28 cellular contexts compared by ENCODE assay signal in the genomic region with DNA sequence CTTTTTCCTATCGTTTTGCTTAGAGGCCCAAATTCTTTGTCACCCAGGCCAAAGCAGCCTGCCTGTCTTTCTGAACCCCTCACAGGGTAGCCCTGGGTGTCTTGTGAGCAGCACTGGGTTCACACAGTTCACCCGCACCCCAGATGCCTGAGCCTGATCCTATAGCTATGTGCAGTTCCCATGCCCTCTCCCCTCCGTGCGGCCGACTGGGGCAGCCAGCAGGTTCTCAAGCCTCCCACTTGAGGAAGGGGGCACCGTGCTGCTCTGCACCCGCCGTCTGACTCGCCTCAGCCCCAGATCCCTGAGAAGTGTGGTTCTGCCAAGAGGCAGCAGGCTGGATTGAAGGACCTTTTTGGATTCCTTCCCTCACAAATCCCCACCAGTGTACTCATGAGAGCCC.
DNase-seq lines count a peak whose midpoint lies in the region; ATAC-seq, FAIRE-seq and TF ChIP-seq lines count a peak whose summit lies in the region.
"Had no signal": no experiment of that assay in that cellular context is flagged by ENCODE, and none has a peak within 500 bp of the region (broad histone marks: within the 10 kb centered on the region; RNA-seq: fewer than 3 reads in every experiment).

No MANE protein-coding gene starts in this region.

- no peak for TF ChIP-seq RAD21 in H1 (IDR thresholded peaks at IDR 0.05 in 1 of 2, conservative IDR thresholded peaks at IDR 0.05 in 1 of 2; ENCODE audit: low read depth in 2 of 2, low read length in 2 of 2)

- no peak overlapping the region for H2BK12ac ChIP-seq in H9 (ENCODE audit: insufficient read length, low read depth, low read length)
- H2BK12ac ChIP-seq in H1 (ENCODE audit: low read depth, low read length): no peak overlapping the region

- H3K4me1 ChIP-seq in H9 (ENCODE audit: insufficient read depth, low read length) (no peaks in the 10 kb centered on the region), H1 (replicated peaks in 1 of 4; ENCODE audit: control insufficient read depth in 3 of 4, insufficient read depth in 4 of 4, low read length in 3 of 4) (no peaks in the 10 kb centered on the region), spleen (peaks cover 7 to 15% (median 14%) of the 10 kb centered on the region in 6 donors)
- H3K4me1 ChIP-seq: prostate gland had no signal

- WGBS in H9 (ENCODE audit: extremely low coverage, insufficient read length, low lambda C conversion rate): no CpG with 5 or more reads among the region's 9 CpGs
- 76% methylated on average over 9 of the region's 9 CpGs; no CpG with 5 or more reads in 1 of the 2 experiments for WGBS in H1 (ENCODE audit: extremely low coverage in 1 of 2, insufficient coverage in 1 of 2, insufficient read length in 1 of 2, insufficient replicate concordance in 2 of 2, low coverage in 1 of 2, low lambda C conversion rate in 2 of 2, missing lambda C conversion rate in 1 of 2), 2 experiments
- 74 to 87% (median 80%) methylated on average over 9 of the region's 9 CpGs for WGBS in spleen, 5 donors

- no peak overlapping the region for H3K9ac ChIP-seq in H9 (ENCODE audit: extremely low read depth, insufficient read length, low read length)
- no peak overlapping the region for H3K9ac ChIP-seq in H1 (replicated peaks in 1 of 4; ENCODE audit: extremely low read depth in 1 of 4, low read depth in 3 of 4, low read length in 3 of 4)

- H3K36me3 ChIP-seq in H1 (ENCODE audit: control insufficient read depth in 2 of 4, insufficient read depth in 4 of 4, low read length in 3 of 4) (no peaks in the 10 kb centered on the region), spleen (no peaks in the 10 kb centered on the region)
- H3K36me3 ChIP-seq: prostate gland had no signal

- H4K20me1 ChIP-seq in H9 (ENCODE audit: control insufficient read depth, insufficient read depth, insufficient read length) (no peaks in the 10 kb centered on the region), H1 (replicated peaks in 1 of 2; ENCODE audit: control insufficient read depth in 1 of 2, insufficient read depth in 2 of 2, low read length in 2 of 2) (no peaks in the 10 kb centered on the region)

- H2BK120ac ChIP-seq in H9 (ENCODE audit: low read depth, low read length, poor library complexity, severe bottlenecking): no peak overlapping the region
- no peak overlapping the region for H2BK120ac ChIP-seq in H1 (replicated peaks; ENCODE audit: low read depth, low read length)

- H3K36me3 Mint-ChIP-seq in activated naive CD4-positive, alpha-beta T cell treated with anti-CD3 and anti-CD28 coated beads, Interleukin-2, amount 50 U/mL, for 24 hours: no peaks in the 10 kb centered on the region
- H3K36me3 Mint-ChIP-seq in activated naive CD4-positive, alpha-beta T cell treated with anti-CD3 and anti-CD28 coated beads, Interleukin-2, amount 10 ng/mL, durations not matched to agents 7 days and 5 days: peaks cover 3% of the 10 kb centered on the region
- peaks cover 5 to 15% (median 6%) of the 10 kb centered on the region in 3 experiments; a peak in 6 of 7 replicates for H3K36me3 Mint-ChIP-seq in H9 (ENCODE audit: insufficient read depth in 1 of 3, low read depth in 3 of 3)
- H3K36me3 Mint-ChIP-seq: activated naive CD4-positive, alpha-beta T cell treated with anti-CD3 and anti-CD28 coated beads, Interleukin-2, amount 50 U/mL, for 72 hours; CD14-positive monocyte; type B pancreatic cell had no signal

- H3K79me1 ChIP-seq in H9 (ENCODE audit: insufficient read depth, low read depth, low read length, poor library complexity, severe bottlenecking) (no peaks in the 10 kb centered on the region), H1 (ENCODE audit: low read depth, low read length) (no peaks in the 10 kb centered on the region)

- TF ChIP-seq POLR2A in H1 (IDR thresholded peaks at IDR 0.05; ENCODE audit: control extremely low read depth in 1 of 2, low read depth in 2 of 2, low read length in 2 of 2) (no peak), spleen (IDR thresholded peaks at IDR 0.05) (no peak)

- H2AFZ ChIP-seq in H9 (ENCODE audit: low read length) (no peak overlapping the region), H1 (ENCODE audit: low read length) (0 out of 2 replicates have a peak overlapping the region, but pooled peaks have one; percentile 30)

- H3K27ac ChIP-seq in H9 (ENCODE audit: insufficient read length, low read depth, low read length) (no peak overlapping the region), H1 (ENCODE audit: low read depth, low read length) (no peak overlapping the region), spleen (peak overlapping the region in 1 of 8 donors; percentile 33)
- H3K27ac ChIP-seq: epithelial cell of prostate, prostate gland had no signal

- H3K18ac ChIP-seq in H9 (ENCODE audit: insufficient read length, low read depth, low read length) (no peak overlapping the region), H1 (ENCODE audit: extremely low read depth, low read length) (no peak overlapping the region)

- H3K23ac ChIP-seq in H9 (ENCODE audit: insufficient read length, low read depth, low read length) (no peak overlapping the region), H1 (ENCODE audit: insufficient read length) (no peak overlapping the region)

- peaks cover 13% of the 10 kb centered on the region for H3K4me1 Mint-ChIP-seq in activated naive CD4-positive, alpha-beta T cell treated with anti-CD3 and anti-CD28 coated beads, Interleukin-2, amount 50 U/mL, for 24 hours
- peaks cover 7% of the 10 kb centered on the region for H3K4me1 Mint-ChIP-seq in activated naive CD4-positive, alpha-beta T cell treated with anti-CD3 and anti-CD28 coated beads, Interleukin-2, amount 10 ng/mL, durations not matched to agents 7 days and 5 days
- peaks cover 3% of the 10 kb centered on the region in 2 experiments; a peak in 3 of 4 replicates for H3K4me1 Mint-ChIP-seq in H9

- POLR2A ChIA-PET in H1 (lab: Charles Lee; ENCODE audit: partially characterized antibody): no interaction called here

- no peaks in the 10 kb centered on the region for H3K23me2 ChIP-seq in H9 (ENCODE audit: insufficient read length, low read depth, low read length, poor library complexity, severe bottlenecking)
- no peaks in the 10 kb centered on the region for H3K23me2 ChIP-seq in H1 (ENCODE audit: low read depth, low read length)

- no peak overlapping the region for H3K56ac ChIP-seq in H9 (ENCODE audit: insufficient read length, low read depth, low read length)
- no peak overlapping the region for H3K56ac ChIP-seq in H1 (replicated peaks; ENCODE audit: insufficient read length, low read depth, low read length)

- H3K27me3 ChIP-seq in H9 (ENCODE audit: insufficient read depth, low read length) (no peaks in the 10 kb centered on the region), H1 (replicated peaks in 1 of 4; ENCODE audit: control insufficient read depth in 3 of 4, extremely low read depth in 1 of 4, insufficient read depth in 3 of 4, low read length in 3 of 4) (no peaks in the 10 kb centered on the region), spleen (replicated peaks in 1 of 7) (peaks cover 0 to 20% (median 0%) of the 10 kb centered on the region in 7 donors)

- H3K4me3 ChIP-seq in H1 (ENCODE audit: extremely low read depth in 1 of 4, insufficient read depth in 2 of 4, low read depth in 3 of 4, low read length in 4 of 4): no peak overlapping the region
- no peak overlapping the region for H3K4me3 ChIP-seq in spleen
- H3K4me3 ChIP-seq: prostate gland had no signal

- intact Hi-C loops in spleen (cut with DNase I; ENCODE audit: low total_unique reads) (no loop called here), left ventricle myocardium superior (cut with micrococcal nuclease) (no loop called here)

- H3K4me3 Mint-ChIP-seq in activated naive CD4-positive, alpha-beta T cell treated with anti-CD3 and anti-CD28 coated beads, Interleukin-2, amount 50 U/mL, for 24 hours: peak overlapping the region; percentile 58
- H3K4me3 Mint-ChIP-seq in activated naive CD4-positive, alpha-beta T cell treated with anti-CD3 and anti-CD28 coated beads, Interleukin-2, amount 10 ng/mL, durations not matched to agents 7 days and 5 days: no peak overlapping the region
- no peak overlapping the region for H3K4me3 Mint-ChIP-seq in H9
- H3K4me3 Mint-ChIP-seq: CD14-positive monocyte, HFFc6, type B pancreatic cell had no signal

- H3K9me3 ChIP-seq in H9 (ENCODE audit: control insufficient read depth, low read depth, low read length) (peaks cover 13% of the 10 kb centered on the region), H1 (ENCODE audit: insufficient read depth in 2 of 2, low read depth in 1 of 2, low read length in 1 of 2) (peaks cover 16 to 17% of the 10 kb centered on the region in 2 experiments), spleen (peaks cover 0 to 13% (median 0%) of the 10 kb centered on the region in 8 donors)
- H3K9me3 ChIP-seq: prostate gland had no signal

- H2AK5ac ChIP-seq in H9 (ENCODE audit: insufficient read length, low read length) (no peak overlapping the region), H1 (ENCODE audit: low read depth, low read length) (peak overlapping the region; percentile 39; the same call in 1 of the 2 replicates)

- no peaks in the 10 kb centered on the region for H3K9me3 Mint-ChIP-seq in activated naive CD4-positive, alpha-beta T cell treated with anti-CD3 and anti-CD28 coated beads, Interleukin-2, amount 50 U/mL, for 24 hours
- H3K9me3 Mint-ChIP-seq in activated naive CD4-positive, alpha-beta T cell treated with anti-CD3 and anti-CD28 coated beads, Interleukin-2, amount 10 ng/mL, durations not matched to agents 7 days and 5 days: peaks cover 15% of the 10 kb centered on the region
- H3K9me3 Mint-ChIP-seq in H9: peaks cover 13 to 14% of the 10 kb centered on the region in 2 experiments
- H3K9me3 Mint-ChIP-seq: type B pancreatic cell had no signal

- H4K8ac ChIP-seq in H9 (replicated peaks; ENCODE audit: insufficient read length, low read depth, low read length): no peak overlapping the region
- peak overlapping the region; percentile 86; the same call in 1 of the 2 replicates for H4K8ac ChIP-seq in H1 (ENCODE audit: extremely low read depth, insufficient read depth, low read length)

- no peak for TF ChIP-seq EP300 in H1 (IDR thresholded peaks at IDR 0.05; ENCODE audit: borderline replicate concordance in 1 of 2, low read depth in 2 of 2, low read length in 2 of 2)

- H3K14ac ChIP-seq in H9 (ENCODE audit: insufficient read depth, low read length): no peak overlapping the region
- no peak overlapping the region for H3K14ac ChIP-seq in H1 (ENCODE audit: insufficient read length)

- H3K27ac Mint-ChIP-seq in activated naive CD4-positive, alpha-beta T cell treated with anti-CD3 and anti-CD28 coated beads, Interleukin-2, amount 50 U/mL, for 24 hours: no peak overlapping the region
- H3K27ac Mint-ChIP-seq in activated naive CD4-positive, alpha-beta T cell treated with anti-CD3 and anti-CD28 coated beads, Interleukin-2, amount 10 ng/mL, durations not matched to agents 7 days and 5 days: no peak overlapping the region
- peak overlapping the region in 2 of 3 experiments; percentile 10 to 78; a peak in 3 of 7 replicates for H3K27ac Mint-ChIP-seq in H9
- H3K27ac Mint-ChIP-seq: activated naive CD4-positive, alpha-beta T cell treated with anti-CD3 and anti-CD28 coated beads, Interleukin-2, amount 50 U/mL, for 72 hours; activated T-helper 2 cell treated with anti-CD3 and anti-CD28 coated beads, Interferon-gamma antibody, Interleukin-2, Interleukin-4, amounts not matched to agents 10 μg/mL and 5 μg/mL and 100 μg/mL, durations not matched to agents 14 hours and 24 hours and 36 hours; CD14-positive monocyte; HFFc6; type B pancreatic cell had no signal

- H3K27me3 Mint-ChIP-seq in activated naive CD4-positive, alpha-beta T cell treated with anti-CD3 and anti-CD28 coated beads, Interleukin-2, amount 50 U/mL, for 24 hours: peaks cover 4% of the 10 kb centered on the region
- peaks cover 21% of the 10 kb centered on the region for H3K27me3 Mint-ChIP-seq in activated naive CD4-positive, alpha-beta T cell treated with anti-CD3 and anti-CD28 coated beads, Interleukin-2, amount 10 ng/mL, durations not matched to agents 7 days and 5 days
- peaks cover 7% of the 10 kb centered on the region for H3K27me3 Mint-ChIP-seq in H9 (ENCODE audit: low read depth)

- no peak overlapping the region for H3T11ph ChIP-seq in H9 (ENCODE audit: low read length)

- H4K5ac ChIP-seq in H9 (ENCODE audit: insufficient read length, low read depth, low read length) (no peak overlapping the region), H1 (ENCODE audit: insufficient read length, low read depth, low read length) (no peak overlapping the region)

- no peak overlapping the region for H3K4me2 ChIP-seq in H9 (ENCODE audit: insufficient read depth, insufficient read length, low read length)
- no peak overlapping the region for H3K4me2 ChIP-seq in H1 (ENCODE audit: insufficient read depth in 1 of 2, low read depth in 2 of 2, low read length in 2 of 2)

- H2BK15ac ChIP-seq in H9 (ENCODE audit: low read depth, low read length) (no peak overlapping the region), H1 (ENCODE audit: low read length) (no peak overlapping the region)

- CTCF ChIA-PET in activated naive CD4-positive, alpha-beta T cell treated with anti-CD3 and anti-CD28 coated beads, Interleukin-2, amount 10 ng/mL, durations not matched to agents 7 days and 5 days (lab: Charles Lee): no interaction called here
- CTCF ChIA-PET in H1 (lab: Charles Lee; ENCODE audit: partially characterized antibody): interaction anchor here (1.2 to 1.5 kb wide), 2 partner anchors 16 to 24 kb away, joined by 4 to 5 read pairs; no protein-coding TSS in a partner anchor

- no peak overlapping the region for H2BK5ac ChIP-seq in H9 (ENCODE audit: insufficient read length, low read length)
- H2BK5ac ChIP-seq in H1 (ENCODE audit: low read depth, low read length): no peak overlapping the region

- no peak overlapping the region for H3K4ac ChIP-seq in H9 (ENCODE audit: low read depth, low read length)
- no peak overlapping the region for H3K4ac ChIP-seq in H1 (replicated peaks; ENCODE audit: insufficient read length, low read depth, low read length)

- no peak for ATAC-seq in left ventricle myocardium superior
- ATAC-seq in GM18520 (IDR thresholded peaks at IDR 0.05; ENCODE audit: unreplicated experiment): no peak
- ATAC-seq: activated naive CD4-positive, alpha-beta T cell treated with anti-CD3 and anti-CD28 coated beads, Interleukin-2, amount 50 U/mL, for 72 hours had no signal

- H2BK20ac ChIP-seq in H9 (ENCODE audit: low read depth, low read length, poor library complexity, severe bottlenecking) (no peak overlapping the region), H1 (ENCODE audit: low read length) (no peak overlapping the region)

- no peaks in the 10 kb centered on the region for H3K79me2 ChIP-seq in H9 (ENCODE audit: insufficient read depth, low read length)
- H3K79me2 ChIP-seq in H1 (ENCODE audit: control insufficient read depth in 1 of 2, insufficient read depth in 2 of 2, low read length in 2 of 2): no peaks in the 10 kb centered on the region

- no peak overlapping the region for H4K91ac ChIP-seq in H9 (ENCODE audit: insufficient read length, low read depth, low read length)
- no peak overlapping the region for H4K91ac ChIP-seq in H1 (replicated peaks; ENCODE audit: insufficient read length, low read length)

- no peak for FAIRE-seq in H1 (lab: Jason Lieb, UNC)
- FAIRE-seq: bronchial epithelial cell, colon had no signal

- DNase-seq in activated naive CD4-positive, alpha-beta T cell treated with anti-CD3 and anti-CD28 coated beads, Interleukin-2, amount 10 ng/mL, durations not matched to agents 7 days and 5 days: no peak
- DNase-seq in H9 (no peak), H1 (ENCODE audit: low read depth in 1 of 2, low spot score in 2 of 2) (no peak), spleen (peak; percentile 57), NCI-H2227 treated with DMSO at 0.1 percent for 48 hours (lab: John Stamatoyannopoulos, UW) (no peak), left ventricle myocardium superior (no peak)
- DNase-seq: 8988T; activated T-cell treated with anti-CD3 and anti-CD28 coated beads for 4 hours; anterior cingulate cortex; effector CD4-positive, alpha-beta T cell; HFFc6; hypothalamus; mesenchymal stem cell; NCI-H146; NCI-H774; stimulated activated CD4-positive, alpha-beta T cell treated with anti-CD3 and anti-CD28 coated beads, Interleukin-15, amount 100 ng/mL, for 24 hours; stimulated activated CD4-positive, alpha-beta T cell treated with anti-CD3 and anti-CD28 coated beads, Interleukin-4, amount 100 ng/mL, for 4 hours; substantia nigra had no signal

- TF ChIP-seq CTCF in H9 (conservative IDR thresholded peaks at IDR 0.05) (no peak), H1 (IDR thresholded peaks at IDR 0.05; ENCODE audit: control extremely low read depth in 1 of 3, insufficient read depth in 1 of 3, low read depth in 1 of 3, low read length in 3 of 3) (no peak), spleen (IDR thresholded peaks at IDR 0.05 in 8 of 11, conservative IDR thresholded peaks at IDR 0.05 in 3 of 11) (no peak)

Comparison
In these comparisons a context has a peak if more than half of its experiments do, and no peak if none do; other contexts are left out.
1. H3K27ac Mint-ChIP-seq: peak in H9 (2 of 3); none in activated naive CD4-positive, alpha-beta T cell treated with anti-CD3 and anti-CD28 coated beads, Interleukin-2, amount 50 U/mL, for 24 hours (single experiment) and activated naive CD4-positive, alpha-beta T cell treated with anti-CD3 and anti-CD28 coated beads, Interleukin-2, amount 10 ng/mL, durations not matched to agents 7 days and 5 days (single experiment).